In the genomic region with DNA sequence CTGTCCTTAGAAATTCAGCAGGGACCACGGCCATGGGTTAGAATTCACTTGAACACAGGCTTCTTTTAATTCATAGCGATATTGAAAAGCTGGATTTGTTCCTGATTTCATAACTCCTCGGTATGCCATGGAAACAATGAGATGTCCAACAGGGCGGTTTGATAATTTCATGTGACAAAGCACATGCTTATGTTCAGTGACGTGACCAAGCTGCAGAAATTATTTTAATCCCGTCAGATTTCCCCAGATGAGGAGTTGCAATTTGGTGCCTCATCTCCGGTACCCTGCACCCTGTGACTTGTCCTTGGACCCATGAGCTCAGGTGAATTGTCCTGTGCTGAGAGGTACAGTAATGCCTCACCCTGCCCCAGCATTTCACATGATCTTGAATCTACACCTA, we compare ENCODE assay signal across 15 cellular contexts.
DNase-seq lines count a peak whose midpoint lies in the region.
"Had no signal": no experiment of that assay in that cellular context is flagged by ENCODE, and none has a peak within 500 bp of the region (broad histone marks: within the 10 kb centered on the region; RNA-seq: fewer than 3 reads in every experiment).

No MANE protein-coding gene starts in this region.

- no peaks in the 10 kb centered on the region for H3K36me3 ChIP-seq in trophoblast cell (ENCODE audit: control insufficient read depth in 1 of 2, insufficient read depth in 2 of 2, low read length in 2 of 2)
- H3K36me3 ChIP-seq: BLaER1 had no signal

- H3K14ac ChIP-seq in trophoblast cell (ENCODE audit: low read length): no peak overlapping the region

- H4K8ac ChIP-seq in trophoblast cell (ENCODE audit: low read depth, low read length): no peak overlapping the region

- no peak overlapping the region for H2BK5ac ChIP-seq in trophoblast cell (ENCODE audit: low read depth, low read length, poor library complexity)

- H3K18ac ChIP-seq in trophoblast cell (ENCODE audit: low read length): no peak overlapping the region

- whole genome bisulfite sequencing in trophoblast cell (ENCODE audit: extremely low coverage, insufficient coverage, insufficient read length): no CpG with 5 or more reads among the region's 7 CpGs

- no peak overlapping the region for H3K23ac ChIP-seq in trophoblast cell (ENCODE audit: low read length)

- no peak overlapping the region for H2AFZ ChIP-seq in trophoblast cell (ENCODE audit: insufficient read depth, low read length, poor library complexity)

- H3K9me3 ChIP-seq in trophoblast cell (ENCODE audit: insufficient read depth, low read depth, low read length): no peaks in the 10 kb centered on the region
- H3K9me3 ChIP-seq: BLaER1 had no signal

- no peak overlapping the region for H3K4me2 ChIP-seq in trophoblast cell (ENCODE audit: low read length)
- H3K4me2 ChIP-seq: BLaER1, GM23338 had no signal

- no peak overlapping the region for H3K9ac ChIP-seq in trophoblast cell (ENCODE audit: low read length)
- H3K9ac ChIP-seq: BLaER1 had no signal

- H3K4ac ChIP-seq in trophoblast cell (ENCODE audit: low read depth, low read length): no peak overlapping the region

- H3K27ac ChIP-seq in trophoblast cell (ENCODE audit: low read depth, low read length): no peak overlapping the region
- H3K27ac ChIP-seq: 22Rv1, BLaER1 had no signal

- H3K4me1 ChIP-seq in trophoblast cell (ENCODE audit: control insufficient read depth in 1 of 2, insufficient read depth in 2 of 2, low read length in 2 of 2): no peaks in the 10 kb centered on the region
- H3K4me1 ChIP-seq: BLaER1 had no signal

- H4K12ac ChIP-seq in trophoblast cell (ENCODE audit: low read depth, low read length): no peak overlapping the region

- H4K91ac ChIP-seq in trophoblast cell (ENCODE audit: low read depth, low read length): no peak overlapping the region

- H2BK12ac ChIP-seq in trophoblast cell (ENCODE audit: low read length): peak overlapping the region; percentile 75

- H2AK5ac ChIP-seq in trophoblast cell (ENCODE audit: low read length): no peak overlapping the region

- no peaks in the 10 kb centered on the region for H3K79me2 ChIP-seq in trophoblast cell (ENCODE audit: control insufficient read depth, insufficient read depth, low read length, poor library complexity)

- no peaks in the 10 kb centered on the region for H3K27me3 ChIP-seq in trophoblast cell (ENCODE audit: insufficient read depth, low read length)
- H3K27me3 ChIP-seq: BLaER1 had no signal

- peaks cover 1% of the 10 kb centered on the region for H3K79me1 ChIP-seq in trophoblast cell (ENCODE audit: low read length)

- peak; percentile 39 for DNase-seq in Ammon's horn (ENCODE audit: low spot score)
- peak; percentile 17 for DNase-seq in NCI-H69 (lab: John Stamatoyannopoulos, UW)
- DNase-seq in cerebellum (ENCODE audit: low spot score): peak; percentile 38
- peak in 1 of 2 donors; percentile 50 for DNase-seq in trophoblast cell
- no peak for DNase-seq in NCI-H1092 treated with DMSO at 0.1 percent for 48 hours (lab: John Stamatoyannopoulos, UW)
- DNase-seq in SHP77 (lab: John Stamatoyannopoulos, UW): no peak
- DNase-seq in NCI-H2196 (lab: John Stamatoyannopoulos, UW; ENCODE audit: unreplicated experiment): no peak
- no peak for DNase-seq in NCI-H1105 (lab: John Stamatoyannopoulos, UW)
- DNase-seq: CD8-positive, alpha-beta memory T cell; DMS53; H9 had no signal

- H2BK120ac ChIP-seq in trophoblast cell (ENCODE audit: insufficient read depth, low read length, poor library complexity): peak overlapping the region; percentile 63

- H3K4me3 ChIP-seq in trophoblast cell (ENCODE audit: low read depth, low read length): no peak overlapping the region
- H3K4me3 ChIP-seq: BLaER1, GM12878, GM23338 had no signal

Comparison
In these comparisons a context has a peak if more than half of its experiments do, and no peak if none do; other contexts are left out.
1. DNase-seq: peak in Ammon's horn (single experiment), NCI-H69 (single experiment) and cerebellum (single experiment); none in NCI-H1092 treated with DMSO at 0.1 percent for 48 hours (single experiment), SHP77 (0 of 2), NCI-H2196 (single experiment) and NCI-H1105 (single experiment).